In the genomic region with DNA sequence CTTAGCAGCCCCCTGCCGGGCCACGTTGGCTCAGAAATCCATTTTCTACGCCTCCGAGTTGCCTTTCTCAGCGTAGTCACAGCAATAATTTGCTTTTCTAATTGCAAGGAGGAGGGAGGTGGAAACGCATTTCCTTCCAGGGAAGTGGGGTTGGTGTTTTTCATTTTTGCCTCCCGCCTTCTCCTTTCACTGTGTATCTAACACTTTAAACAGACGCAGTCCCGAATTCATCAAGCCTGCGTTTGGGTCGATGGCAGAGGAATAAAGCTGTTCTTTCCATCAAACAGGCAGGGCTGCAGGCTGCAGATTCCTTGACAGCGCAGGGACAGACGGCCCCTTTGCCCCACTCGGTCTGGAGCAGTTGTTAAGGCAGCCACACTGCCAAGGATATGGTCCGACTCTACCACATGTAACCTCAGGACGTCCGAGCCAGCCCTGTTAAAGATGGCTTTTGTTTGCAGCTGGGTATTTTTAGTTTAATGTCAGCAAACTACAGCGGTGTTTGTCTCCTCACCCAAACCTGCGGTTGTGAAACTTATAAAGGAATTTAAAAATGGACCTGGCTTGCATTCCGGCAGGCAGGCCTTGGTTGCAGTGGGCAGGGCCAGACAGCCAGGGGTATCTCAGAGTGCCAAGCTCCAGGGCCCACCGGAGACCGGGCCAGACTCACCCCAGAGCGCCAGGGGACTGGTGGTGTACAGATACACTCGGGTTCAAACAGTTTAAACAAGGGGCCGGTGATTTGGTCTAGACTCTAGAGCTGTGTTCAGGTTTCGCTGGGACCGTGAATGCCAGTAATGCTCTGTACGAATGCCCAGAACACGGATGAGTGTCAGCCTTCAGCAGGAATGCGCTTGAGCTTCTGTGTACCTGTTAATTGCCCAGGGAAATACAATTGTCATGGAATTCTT, we compare ENCODE assay signal across 8 cellular contexts. TPM values are rescaled to one million over a fixed set of nuclear protein-coding genes. Genes with fewer than 3 reads are reported as not detected.
DNase-seq lines count a peak whose midpoint lies in the region; ATAC-seq, FAIRE-seq and TF ChIP-seq lines count a peak whose summit lies in the region.

No MANE protein-coding gene starts in this region.

- no peak overlapping the region for H2BK5ac ChIP-seq in H9 (ENCODE audit: insufficient read length, low read length)

- no peak overlapping the region for H3T11ph ChIP-seq in H9 (ENCODE audit: low read length)

- peaks cover 25 to 35% of the 10 kb centered on the region in 2 experiments for H3K4me1 Mint-ChIP-seq in H9
- peaks cover 59% of the 10 kb centered on the region for H3K4me1 Mint-ChIP-seq in activated CD8-positive, alpha-beta T cell treated with anti-CD3 and anti-CD28 coated beads for 36 hours (ENCODE audit: low read depth)

- no peaks in the 10 kb centered on the region for H3K9me3 Mint-ChIP-seq in H9
- H3K9me3 Mint-ChIP-seq in activated CD8-positive, alpha-beta T cell treated with anti-CD3 and anti-CD28 coated beads for 36 hours: no peaks in the 10 kb centered on the region

- 0 out of 2 replicates have a peak, but pooled peaks have one; percentile 17 for TF ChIP-seq CTCF in BJ (IDR thresholded peaks at IDR 0.05; ENCODE audit: insufficient read depth, low read depth, low read length)
- TF ChIP-seq CTCF in H9 (conservative IDR thresholded peaks at IDR 0.05): no peak
- TF ChIP-seq CTCF in activated CD8-positive, alpha-beta T cell treated with anti-CD3 and anti-CD28 coated beads for 36 hours (IDR thresholded peaks at IDR 0.05): no peak
- TF ChIP-seq CTCF in fibroblast of the aortic adventitia (IDR thresholded peaks at IDR 0.05; ENCODE audit: insufficient read depth, low read length): no peak
- no peak for TF ChIP-seq CTCF in pancreas (IDR thresholded peaks at IDR 0.05)

- H3K36me3 Mint-ChIP-seq in H9 (ENCODE audit: insufficient read depth in 1 of 3, low read depth in 3 of 3): peaks cover 0 to 2% (median 0%) of the 10 kb centered on the region in 3 experiments; a peak in 2 of 7 replicates
- H3K36me3 Mint-ChIP-seq in activated CD8-positive, alpha-beta T cell treated with anti-CD3 and anti-CD28 coated beads for 36 hours (ENCODE audit: low read depth): peaks cover 14% of the 10 kb centered on the region

- no peaks in the 10 kb centered on the region; the same call in 1 of the 2 replicates for H3K79me2 ChIP-seq in H9 (ENCODE audit: insufficient read depth, low read length)

- H3K27me3 ChIP-seq in BJ (ENCODE audit: control insufficient read depth, insufficient read depth, low read length) (no peaks in the 10 kb centered on the region), H9 (ENCODE audit: insufficient read depth, low read length) (peaks cover 10% of the 10 kb centered on the region; the same call in 1 of the 2 replicates), pancreas (no peaks in the 10 kb centered on the region)

- H4K5ac ChIP-seq in H9 (ENCODE audit: insufficient read length, low read depth, low read length): no peak overlapping the region

- no peak for DNase-seq in BJ (ENCODE audit: low read depth)
- no peak for DNase-seq in H9
- peak; percentile 33 for DNase-seq in activated CD8-positive, alpha-beta T cell treated with anti-CD3 and anti-CD28 coated beads for 36 hours
- DNase-seq in fibroblast of the aortic adventitia (ENCODE audit: low read depth): peak; percentile 53
- DNase-seq in pancreas: peak in 3 of 6 donors; percentile 22 to 47 (median 31)
- DNase-seq in NCI-H146 (lab: John Stamatoyannopoulos, UW): no peak
- no peak for DNase-seq in OCI-M2 (lab: John Stamatoyannopoulos, UW; ENCODE audit: unreplicated experiment)

- H3K27ac Mint-ChIP-seq in H9: no peak overlapping the region
- H3K27ac Mint-ChIP-seq in activated CD8-positive, alpha-beta T cell treated with anti-CD3 and anti-CD28 coated beads for 36 hours: peak overlapping the region; percentile 82

- H3K36me3 ChIP-seq in BJ (ENCODE audit: control insufficient read depth, insufficient read depth, low read length): no peaks in the 10 kb centered on the region
- H3K36me3 ChIP-seq in pancreas: no peaks in the 10 kb centered on the region

- H3K27ac ChIP-seq in H9 (ENCODE audit: insufficient read length, low read depth, low read length) (no peak overlapping the region), pancreas (peak overlapping the region in 2 of 4 donors; percentile 68 to 76)

- CTCF ChIA-PET in BJ (lab: Yijun Ruan, JAX): interaction anchor here (0.9 to 1.8 kb wide), 5 partner anchors 9 to 110 kb away, joined by 3 to 6 read pairs (median 4); no protein-coding TSS in a partner anchor
- CTCF ChIA-PET in activated CD8-positive, alpha-beta T cell treated with anti-CD3 and anti-CD28 coated beads for 36 hours (lab: Charles Lee): interaction anchor here (0.8 to 6.7 kb wide), 14 partner anchors 10 to 439 kb away, joined by 3 to 40 read pairs (median 5); no protein-coding TSS in a partner anchor

- intact Hi-C loops in activated CD8-positive, alpha-beta T cell treated with anti-CD3 and anti-CD28 coated beads for 36 hours (cut with micrococcal nuclease): loop anchor here (5.0 kb wide), 3 partner anchors 33 to 228 kb away; no protein-coding TSS in a partner anchor
- intact Hi-C loops in pancreas (cut with DNase I): no loop called here

- POLR2A ChIA-PET in BJ (lab: Charles Lee): interaction anchor here (0.6 kb wide), 1 partner anchor 448 kb away, joined by 3 read pairs; no protein-coding TSS in a partner anchor
- POLR2A ChIA-PET in activated CD8-positive, alpha-beta T cell treated with anti-CD3 and anti-CD28 coated beads for 36 hours (lab: Charles Lee): interaction anchor here (0.6 to 5.4 kb wide), 14 partner anchors 8 to 305 kb away, joined by 3 to 30 read pairs (median 4); no protein-coding TSS in a partner anchor

- H3K23ac ChIP-seq in H9 (ENCODE audit: insufficient read length, low read depth, low read length): no peak overlapping the region

- no peak overlapping the region for H2AFZ ChIP-seq in H9 (ENCODE audit: low read length)

- peak overlapping the region; percentile 10 for H3K9ac ChIP-seq in H9 (ENCODE audit: extremely low read depth, insufficient read length, low read length)

- H3K9me3 ChIP-seq in H9 (ENCODE audit: control insufficient read depth, low read depth, low read length): no peaks in the 10 kb centered on the region
- no peaks in the 10 kb centered on the region for H3K9me3 ChIP-seq in pancreas

- H3K27me3 Mint-ChIP-seq in H9 (ENCODE audit: low read depth): peaks cover 49% of the 10 kb centered on the region
- H3K27me3 Mint-ChIP-seq in activated CD8-positive, alpha-beta T cell treated with anti-CD3 and anti-CD28 coated beads for 36 hours: no peaks in the 10 kb centered on the region

- peak overlapping the region; percentile 68 for H3K4me3 ChIP-seq in BJ (ENCODE audit: low read depth, low read length)
- peak overlapping the region; percentile 88 for H3K4me3 ChIP-seq in fibroblast of the aortic adventitia (ENCODE audit: low read depth, low read length)
- peak overlapping the region; percentile 58 to 78 (median 67) for H3K4me3 ChIP-seq in pancreas

- H4K91ac ChIP-seq in H9 (ENCODE audit: insufficient read length, low read depth, low read length): no peak overlapping the region

- no peak overlapping the region for H2BK15ac ChIP-seq in H9 (ENCODE audit: low read depth, low read length)

- no peak overlapping the region for H3K4ac ChIP-seq in H9 (ENCODE audit: low read depth, low read length)

- no peak for ATAC-seq in activated CD8-positive, alpha-beta T cell treated with anti-CD3 and anti-CD28 coated beads for 36 hours
- ATAC-seq in pancreas (no peak), GM21825 (IDR thresholded peaks at IDR 0.05; ENCODE audit: unreplicated experiment) (no peak)

- H2AK5ac ChIP-seq in H9 (ENCODE audit: insufficient read length, low read length): no peak overlapping the region

- H3K18ac ChIP-seq in H9 (ENCODE audit: insufficient read length, low read depth, low read length): no peak overlapping the region

- no peak overlapping the region for H2BK120ac ChIP-seq in H9 (ENCODE audit: low read depth, low read length, poor library complexity, severe bottlenecking)

- no peak overlapping the region for H3K56ac ChIP-seq in H9 (ENCODE audit: insufficient read length, low read depth, low read length)

- H3K14ac ChIP-seq in H9 (ENCODE audit: insufficient read depth, low read length): peak overlapping the region; percentile 3; the same call in 1 of the 2 replicates

- peaks cover 25% of the 10 kb centered on the region for H3K23me2 ChIP-seq in H9 (ENCODE audit: insufficient read length, low read depth, low read length, poor library complexity, severe bottlenecking)

- WGBS in H9 (ENCODE audit: extremely low coverage, insufficient read length, low lambda C conversion rate): no CpG with 5 or more reads among the region's 30 CpGs
- 29 to 39% methylated on average over 30 of the region's 30 CpGs for WGBS in pancreas, 2 donors

- no peak overlapping the region for H2BK12ac ChIP-seq in H9 (ENCODE audit: insufficient read length, low read depth, low read length)

- peaks cover 5% of the 10 kb centered on the region for H4K20me1 ChIP-seq in H9 (ENCODE audit: control insufficient read depth, insufficient read depth, insufficient read length)

- peak overlapping the region; percentile 97 for H3K4me2 ChIP-seq in H9 (ENCODE audit: insufficient read depth, insufficient read length, low read length)

- no peak overlapping the region for H2BK20ac ChIP-seq in H9 (ENCODE audit: low read depth, low read length, poor library complexity, severe bottlenecking)

- H4K8ac ChIP-seq in H9 (replicated peaks; ENCODE audit: insufficient read length, low read depth, low read length): no peak overlapping the region

- H3K4me1 ChIP-seq in H9 (ENCODE audit: insufficient read depth, low read length) (peaks cover 9% of the 10 kb centered on the region; the same call in 1 of the 2 replicates), pancreas (peaks cover 0 to 8% (median 0%) of the 10 kb centered on the region in 3 donors)

- H3K79me1 ChIP-seq in H9 (ENCODE audit: insufficient read depth, low read depth, low read length, poor library complexity, severe bottlenecking): no peaks in the 10 kb centered on the region

- FAIRE-seq in pancreas (lab: Jason Lieb, UNC): no peak

- H3K4me3 Mint-ChIP-seq in H9: peak overlapping the region; percentile 90 to 99
- H3K4me3 Mint-ChIP-seq in activated CD8-positive, alpha-beta T cell treated with anti-CD3 and anti-CD28 coated beads for 36 hours: peak overlapping the region; percentile 83

RNA-seq across cellular contexts. Expression of a gene that starts 2.2 kb away (rescaled TPM):
- 5.5 and 7.3 TPM in 2 replicates for polyA plus RNA-seq in BJ (2011; rRNA removed)
- 6.0 and 11.0 TPM in 2 replicates for polyA minus RNA-seq in BJ (2011; rRNA and poly(A)+ RNA removed)
- total RNA-seq in H9 (2021): 6.7 and 7.9 TPM in 2 replicates
- total RNA-seq in activated CD8-positive, alpha-beta T cell treated with anti-CD3 and anti-CD28 coated beads for 36 hours: 10 to 100 TPM; 30.9 to 33.9 TPM
- total RNA-seq in fibroblast of the aortic adventitia (ENCODE audit: low replicate concordance): 10.8 and 13.4 TPM in 2 replicates
- total RNA-seq in pancreas: 10 to 100 TPM in 3 of 6 donors, 1 to 10 TPM in 3; 3.8 to 14.8 (median 9.8) TPM
- polyA plus RNA-seq in pancreas: 1 to 10 TPM; 1.1 to 2.9 TPM

Comparison
In these comparisons a context has a peak if more than half of its experiments do, and no peak if none do; other contexts are left out.
1. DNase-seq: peak in activated CD8-positive, alpha-beta T cell treated with anti-CD3 and anti-CD28 coated beads for 36 hours (single experiment) and fibroblast of the aortic adventitia (single experiment); none in BJ (single experiment), H9 (single experiment), NCI-H146 (single experiment) and OCI-M2 (single experiment).
2. Peak in every context shown above with its lines, with median percentiles within 50 percentile points of each other: H3K4me3 ChIP-seq.